ENCODE assay signal across 1 cellular context in the genomic region with DNA sequence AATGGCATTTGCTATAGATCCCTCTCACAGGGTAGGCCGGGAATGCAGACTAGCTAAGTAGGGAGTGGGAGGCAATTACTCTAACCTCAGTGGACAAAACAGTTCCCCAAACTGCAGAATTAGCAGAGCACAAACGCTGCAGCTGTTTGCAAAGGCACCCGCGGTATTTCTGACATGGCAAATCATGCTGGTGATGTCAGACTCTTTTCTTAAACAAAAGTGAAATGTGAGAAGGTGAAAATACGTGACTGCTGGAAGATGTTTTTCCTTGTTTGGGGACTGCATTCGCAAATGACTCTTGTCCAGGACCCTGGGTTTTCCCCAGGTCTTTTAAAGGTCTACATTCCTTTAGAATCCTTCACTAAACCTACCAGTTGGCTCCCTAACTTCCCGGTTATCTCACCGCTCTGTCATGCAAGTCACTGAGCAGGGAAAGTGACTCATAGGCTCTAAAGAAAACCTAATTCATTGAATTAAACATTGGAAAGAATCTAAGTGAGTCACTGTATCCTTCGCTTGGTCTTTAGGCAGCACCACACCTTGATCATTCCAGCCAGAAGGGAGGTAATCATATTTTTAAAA.
TF ChIP-seq lines count a peak whose summit lies in the region.

No MANE protein-coding gene starts in this region.

TF ChIP-seq in HepG2, 621 proteins besides CTCF, POLR2A, EP300 and RAD21 (continued from another document):
- TF ChIP-seq AKAP8 (CRISPR knock-in tag; IDR thresholded peaks at IDR 0.05) = no peak
